In genomic region chr1:225995919-225996864, GRCh38 we compare ENCODE assay signal across 12 cellular contexts. TPM values are rescaled to one million over a fixed set of nuclear protein-coding genes. Genes with fewer than 3 reads are reported as not detected.
DNase-seq lines count a peak whose midpoint lies in the region; ATAC-seq and TF ChIP-seq lines count a peak whose summit lies in the region.
"Had no signal": no experiment of that assay in that cellular context is flagged by ENCODE, and none has a peak within 500 bp of the region (broad histone marks: within the 10 kb centered on the region; RNA-seq: fewer than 3 reads in every experiment).

No MANE protein-coding gene starts in this region.

- H3K27me3 Mint-ChIP-seq in Calu3 (ENCODE audit: unreplicated experiment) (no peaks in the 10 kb centered on the region), nephron progenitor cell (ENCODE audit: low read depth, poor library complexity) (no peaks in the 10 kb centered on the region)
- no peaks in the 10 kb centered on the region for H3K27me3 Mint-ChIP-seq in activated naive CD8-positive, alpha-beta T cell treated with anti-CD3 and anti-CD28 coated beads, Interleukin-2, amount 10 ng/mL, durations not matched to agents 7 days and 5 days

- H3K9me3 ChIP-seq in KOPT-K1 (ENCODE audit: insufficient read depth, low read length, poor library complexity, severe bottlenecking) (no peaks in the 10 kb centered on the region), testis (no peaks in the 10 kb centered on the region)
- H3K9me3 ChIP-seq in effector memory CD4-positive, alpha-beta T cell (ENCODE audit: control insufficient read depth, low read length), result no peaks in the 10 kb centered on the region
- H3K9me3 ChIP-seq: thoracic aorta had no signal

- peaks cover 27% of the 10 kb centered on the region for H3K4me1 ChIP-seq in effector memory CD4-positive, alpha-beta T cell (ENCODE audit: control insufficient read depth, insufficient read depth, low read length, poor library complexity, severe bottlenecking)
- H3K4me1 ChIP-seq in testis, result peaks cover 5% of the 10 kb centered on the region

- H3K4me3 Mint-ChIP-seq in Calu3 (ENCODE audit: low read depth, unreplicated experiment), result peak overlapping the region; percentile 50
- H3K4me3 Mint-ChIP-seq in activated naive CD8-positive, alpha-beta T cell treated with anti-CD3 and anti-CD28 coated beads, Interleukin-2, amount 10 ng/mL, durations not matched to agents 7 days and 5 days, result peak overlapping the region; percentile 65
- peak overlapping the region; percentile 47 for H3K4me3 Mint-ChIP-seq in nephron progenitor cell

- TF ChIP-seq POLR2A in testis (IDR thresholded peaks at IDR 0.05), result no peak

- 34 to 47% methylated on average over 4 of the region's 4 CpGs for WGBS in testis, 2 donors

- H3K27me3 ChIP-seq in effector memory CD4-positive, alpha-beta T cell (replicated peaks; ENCODE audit: control insufficient read depth, insufficient read depth, low read length, poor library complexity, severe bottlenecking), result no peaks in the 10 kb centered on the region
- no peaks in the 10 kb centered on the region for H3K27me3 ChIP-seq in testis

- no peaks in the 10 kb centered on the region for H3K9me3 Mint-ChIP-seq in Calu3 (ENCODE audit: low read depth, unreplicated experiment)
- H3K9me3 Mint-ChIP-seq in activated naive CD8-positive, alpha-beta T cell treated with anti-CD3 and anti-CD28 coated beads, Interleukin-2, amount 10 ng/mL, durations not matched to agents 7 days and 5 days, result no peaks in the 10 kb centered on the region
- no peaks in the 10 kb centered on the region for H3K9me3 Mint-ChIP-seq in nephron progenitor cell

- CTCF ChIA-PET in Calu3 (lab: Charles Lee), result interaction anchor here (0.6 to 1.7 kb wide), 5 partner anchors 9 to 67 kb away, joined by 3 to 5 read pairs (median 4); no protein-coding TSS in a partner anchor

- H3K36me3 ChIP-seq in KOPT-K1 (ENCODE audit: insufficient read depth, low read length) (peaks cover 50% of the 10 kb centered on the region), testis (ENCODE audit: low read depth, missing control alignments) (no peaks in the 10 kb centered on the region)
- peaks cover 31% of the 10 kb centered on the region for H3K36me3 ChIP-seq in effector memory CD4-positive, alpha-beta T cell (ENCODE audit: control insufficient read depth, insufficient read depth, low read length)

- H3K36me3 Mint-ChIP-seq in Calu3 (ENCODE audit: insufficient read depth, unreplicated experiment), result peaks cover 76% of the 10 kb centered on the region
- H3K36me3 Mint-ChIP-seq in activated naive CD8-positive, alpha-beta T cell treated with anti-CD3 and anti-CD28 coated beads, Interleukin-2, amount 10 ng/mL, durations not matched to agents 7 days and 5 days, result peaks cover 25% of the 10 kb centered on the region
- peaks cover 32% of the 10 kb centered on the region for H3K36me3 Mint-ChIP-seq in nephron progenitor cell (ENCODE audit: low read depth)

- no peak overlapping the region for H3K4me3 ChIP-seq in effector memory CD4-positive, alpha-beta T cell (ENCODE audit: insufficient read depth, low read depth, low read length, poor library complexity, severe bottlenecking)
- no peak overlapping the region for H3K4me3 ChIP-seq in testis
- H3K4me3 ChIP-seq: thoracic aorta had no signal

- intact Hi-C loops in Calu3 (cut with micrococcal nuclease; ENCODE audit: unreplicated experiment), result loop anchor here (5.0 kb wide), 1 partner anchor 126 kb away; no protein-coding TSS in a partner anchor
- intact Hi-C loops in testis (cut with DNase I; ENCODE audit: low total_unique reads), result no loop called here

- DNase-seq in Calu3 (no peak), nephron progenitor cell (no peak), testis (no peak), amygdala (lab: John Stamatoyannopoulos, UW) (no peak)
- DNase-seq in activated naive CD8-positive, alpha-beta T cell treated with anti-CD3 and anti-CD28 coated beads, Interleukin-2, amount 10 ng/mL, durations not matched to agents 7 days and 5 days, result no peak
- DNase-seq in effector memory CD4-positive, alpha-beta T cell, result no peak
- DNase-seq: activated CD4-positive, alpha-beta T cell treated with anti-CD3 and anti-CD28 coated beads for 48 hours; DMS53; kidney glomerular epithelial cell had no signal

- no peak for ATAC-seq in activated naive CD8-positive, alpha-beta T cell treated with anti-CD3 and anti-CD28 coated beads, Interleukin-2, amount 10 ng/mL, durations not matched to agents 7 days and 5 days (ENCODE audit: low read depth)
- no peak for ATAC-seq in HG03521 (IDR thresholded peaks at IDR 0.05; ENCODE audit: unreplicated experiment)

- peak overlapping the region; percentile 91 for H3K27ac ChIP-seq in KOPT-K1 (ENCODE audit: low read depth, low read length, poor library complexity, severe bottlenecking)
- H3K27ac ChIP-seq in effector memory CD4-positive, alpha-beta T cell (ENCODE audit: insufficient read depth, low read length, poor library complexity, severe bottlenecking), result no peak overlapping the region
- H3K27ac ChIP-seq in testis, result no peak overlapping the region
- H3K27ac ChIP-seq: thoracic aorta had no signal

- TF ChIP-seq CTCF in Calu3 (IDR thresholded peaks at IDR 0.05; ENCODE audit: unreplicated experiment) (no peak), nephron progenitor cell (IDR thresholded peaks at IDR 0.05) (no peak), testis (IDR thresholded peaks at IDR 0.05) (no peak)

- H3K4me1 Mint-ChIP-seq in Calu3 (ENCODE audit: low read depth, unreplicated experiment), result peaks cover 29% of the 10 kb centered on the region
- peaks cover 42% of the 10 kb centered on the region for H3K4me1 Mint-ChIP-seq in activated naive CD8-positive, alpha-beta T cell treated with anti-CD3 and anti-CD28 coated beads, Interleukin-2, amount 10 ng/mL, durations not matched to agents 7 days and 5 days
- H3K4me1 Mint-ChIP-seq in nephron progenitor cell, result peaks cover 56% of the 10 kb centered on the region

- no TSS peak for BruUV-seq in Calu3 (replicated peaks; lab: Mats Ljungman, UMichigan)

- POLR2A ChIA-PET in activated naive CD8-positive, alpha-beta T cell treated with anti-CD3 and anti-CD28 coated beads, Interleukin-2, amount 10 ng/mL, durations not matched to agents 7 days and 5 days (lab: Charles Lee), result interaction anchor here (0.8 to 10.1 kb wide), 5 partner anchors 9 to 528 kb away, joined by 4 to 287 read pairs (median 6); partner anchors contain the start of genes H3-3A and SRP9

- H3K27ac Mint-ChIP-seq in Calu3 (ENCODE audit: unreplicated experiment) (peak overlapping the region; percentile 68), nephron progenitor cell (peak overlapping the region; percentile 37)
- peak overlapping the region; percentile 75 for H3K27ac Mint-ChIP-seq in activated naive CD8-positive, alpha-beta T cell treated with anti-CD3 and anti-CD28 coated beads, Interleukin-2, amount 10 ng/mL, durations not matched to agents 7 days and 5 days

RNA-seq across cellular contexts. Expression of gene SDE2, which starts 3.0 kb away (rescaled TPM):
- total RNA-seq in Calu3 (2022) (26.2 and 28.1 TPM in 2 replicates), testis (10 to 100 TPM; 22.4 to 23.9 TPM)
- 10 to 100 TPM; 17.2 to 18.5 TPM for total RNA-seq in activated naive CD8-positive, alpha-beta T cell treated with anti-CD3 and anti-CD28 coated beads, Interleukin-2, amount 10 ng/mL, durations not matched to agents 7 days and 5 days
- 17.9 TPM for polyA plus RNA-seq in testis (ENCODE audit: insufficient read depth, low read depth, low replicate concordance)

RNA-seq across cellular contexts. Expression of gene LEFTY2, which starts 55.2 kb away (rescaled TPM):
- total RNA-seq in Calu3 (2022) (not detected in 2 replicates), testis (1 to 10 TPM; 4.2 to 4.7 TPM)
- not detected for total RNA-seq in activated naive CD8-positive, alpha-beta T cell treated with anti-CD3 and anti-CD28 coated beads, Interleukin-2, amount 10 ng/mL, durations not matched to agents 7 days and 5 days
- 10.0 TPM for polyA plus RNA-seq in testis (ENCODE audit: insufficient read depth, low read depth, low replicate concordance)
